23 cellular contexts compared by ENCODE assay signal in the genomic region with DNA sequence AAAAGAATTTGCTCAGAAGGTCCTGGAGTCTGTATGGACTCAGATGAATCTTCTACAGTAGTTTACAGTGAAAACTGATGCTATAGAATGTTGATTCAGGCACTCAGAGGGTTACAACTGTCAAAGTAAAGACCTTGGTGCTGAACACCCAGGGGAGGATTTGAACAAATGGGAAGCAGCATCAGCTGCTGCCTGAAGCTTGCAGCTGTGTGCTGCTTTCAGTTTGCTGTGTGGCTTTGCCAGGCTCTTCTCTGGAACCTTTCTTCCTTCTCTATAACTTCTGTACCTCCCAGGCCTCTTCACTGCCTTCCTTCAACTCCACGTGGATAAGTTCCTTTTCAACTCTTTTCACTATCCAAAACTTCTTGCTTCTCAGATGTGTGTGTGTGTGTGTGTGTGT.
"Had no signal": no experiment of that assay in that cellular context is flagged by ENCODE, and none has a peak within 500 bp of the region (broad histone marks: within the 10 kb centered on the region; RNA-seq: fewer than 3 reads in every experiment).

No MANE protein-coding gene starts in this region.

- H3K27ac Mint-ChIP-seq: activated B cell treated with CpG ODN at 0.5 μM for 24 hours; activated CD4-positive, alpha-beta T cell treated with anti-CD3 and anti-CD28 coated beads, Interleukin-2, amount 10 ng/mL, durations not matched to agents 24 days and 14 days; activated CD8-positive, alpha-beta memory T cell treated with anti-CD3 and anti-CD28 coated beads, Interleukin-2, amount 10 ng/mL, durations not matched to agents 7 days and 5 days; activated naive CD4-positive, alpha-beta T cell treated with anti-CD3 and anti-CD28 coated beads, Interleukin-2, amount 50 U/mL, for 24 hours; activated naive CD8-positive, alpha-beta T cell treated with anti-CD3 and anti-CD28 coated beads, Interleukin-2, amount 50 U/mL, for 24 hours; activated T-cell treated with anti-CD3 and anti-CD28 coated beads, Interleukin-2, amount 50 U/mL, for 24 hours; activated T-helper 1 cell treated with anti-CD3 and anti-CD28 coated beads, Interleukin-12 subunit alpha, Interleukin-12 subunit beta, Interleukin-2, Interleukin-4 antibody, amounts not matched to agents 30 ng/mL and 10 ng/mL and 1 ng/mL, durations not matched to agents 14 hours and 24 hours and 36 hours; T-helper 17 cell had no signal

- DNase-seq: activated B cell treated with CpG ODN at 0.5 μM for 24 hours; activated CD4-positive, alpha-beta T cell treated with anti-CD3 and anti-CD28 coated beads for 1 hour; activated CD4-positive, alpha-beta T cell treated with anti-CD3 and anti-CD28 coated beads, Interleukin-2, amount 10 ng/mL, durations not matched to agents 24 days and 14 days; activated CD4-positive, alpha-beta T cell treated with anti-CD3 and anti-CD28 coated beads, Interleukin-2, amount 50 U/mL, for 48 hours; activated CD8-positive, alpha-beta memory T cell treated with anti-CD3 and anti-CD28 coated beads, Interleukin-2, amount 10 ng/mL, durations not matched to agents 7 days and 5 days; activated effector memory CD4-positive, alpha-beta T cell treated with Interleukin-2 at 50 U/mL for 16 hours; activated naive CD4-positive, alpha-beta T cell; activated naive CD8-positive, alpha-beta T cell treated with anti-CD3 and anti-CD28 coated beads, Interleukin-2, amount 50 U/mL, for 24 hours; activated T-cell treated with anti-CD3 and anti-CD28 coated beads, Interleukin-2, amount 50 U/mL, for 24 hours; amniotic stem cell; body of pancreas; central memory CD4-positive, alpha-beta T cell; Karpas-422; NCI-H1105 treated with DMSO at 0.1 percent for 48 hours; NCI-H1930; NCI-H2107; NCI-H510A treated with DMSO at 0.1 percent for 48 hours; SHP77; T-helper 17 cell; T-helper 9 cell had no signal

- H3K27me3 Mint-ChIP-seq: activated B cell treated with CpG ODN at 0.5 μM for 24 hours; activated CD4-positive, alpha-beta T cell treated with anti-CD3 and anti-CD28 coated beads, Interleukin-2, amount 10 ng/mL, durations not matched to agents 24 days and 14 days; activated CD8-positive, alpha-beta memory T cell treated with anti-CD3 and anti-CD28 coated beads, Interleukin-2, amount 10 ng/mL, durations not matched to agents 7 days and 5 days; activated naive CD4-positive, alpha-beta T cell treated with anti-CD3 and anti-CD28 coated beads, Interleukin-2, amount 50 U/mL, for 24 hours; activated naive CD8-positive, alpha-beta T cell treated with anti-CD3 and anti-CD28 coated beads, Interleukin-2, amount 50 U/mL, for 24 hours; activated T-cell treated with anti-CD3 and anti-CD28 coated beads, Interleukin-2, amount 50 U/mL, for 24 hours; T-helper 17 cell had no signal

- H3K4me3 ChIP-seq: ascending aorta, body of pancreas had no signal

- ATAC-seq: activated CD8-positive, alpha-beta memory T cell treated with anti-CD3 and anti-CD28 coated beads, Interleukin-2, amount 10 ng/mL, durations not matched to agents 7 days and 5 days; activated naive CD8-positive, alpha-beta T cell treated with anti-CD3 and anti-CD28 coated beads, Interleukin-2, amount 50 U/mL, for 24 hours; body of pancreas; T-helper 17 cell had no signal

- H3K9me3 Mint-ChIP-seq: activated CD4-positive, alpha-beta T cell treated with anti-CD3 and anti-CD28 coated beads, Interleukin-2, amount 10 ng/mL, durations not matched to agents 24 days and 14 days; activated naive CD4-positive, alpha-beta T cell treated with anti-CD3 and anti-CD28 coated beads, Interleukin-2, amount 50 U/mL, for 24 hours had no signal

- H3K27ac ChIP-seq: ascending aorta, body of pancreas had no signal

- H3K4me3 Mint-ChIP-seq: activated B cell treated with CpG ODN at 0.5 μM for 24 hours; activated CD4-positive, alpha-beta T cell treated with anti-CD3 and anti-CD28 coated beads, Interleukin-2, amount 10 ng/mL, durations not matched to agents 24 days and 14 days; activated CD8-positive, alpha-beta memory T cell treated with anti-CD3 and anti-CD28 coated beads, Interleukin-2, amount 10 ng/mL, durations not matched to agents 7 days and 5 days; activated naive CD4-positive, alpha-beta T cell treated with anti-CD3 and anti-CD28 coated beads, Interleukin-2, amount 50 U/mL, for 24 hours; activated naive CD8-positive, alpha-beta T cell treated with anti-CD3 and anti-CD28 coated beads, Interleukin-2, amount 50 U/mL, for 24 hours; activated T-cell treated with anti-CD3 and anti-CD28 coated beads, Interleukin-2, amount 50 U/mL, for 24 hours; activated T-helper 1 cell treated with anti-CD3 and anti-CD28 coated beads, Interleukin-12 subunit alpha, Interleukin-12 subunit beta, Interleukin-2, Interleukin-4 antibody, amounts not matched to agents 30 ng/mL and 10 ng/mL and 1 ng/mL, durations not matched to agents 14 hours and 24 hours and 36 hours; T-helper 17 cell had no signal

- H3K27me3 ChIP-seq: ascending aorta, body of pancreas had no signal

- H3K36me3 Mint-ChIP-seq: activated CD8-positive, alpha-beta memory T cell treated with anti-CD3 and anti-CD28 coated beads, Interleukin-2, amount 10 ng/mL, durations not matched to agents 7 days and 5 days; activated naive CD4-positive, alpha-beta T cell treated with anti-CD3 and anti-CD28 coated beads, Interleukin-2, amount 50 U/mL, for 24 hours had no signal

- H3K4me1 ChIP-seq: ascending aorta, body of pancreas had no signal

- H3K9me3 ChIP-seq: ascending aorta, body of pancreas had no signal

- H3K36me3 ChIP-seq: ascending aorta had no signal

- H3K4me1 Mint-ChIP-seq: activated B cell treated with CpG ODN at 0.5 μM for 24 hours; activated CD4-positive, alpha-beta T cell treated with anti-CD3 and anti-CD28 coated beads, Interleukin-2, amount 10 ng/mL, durations not matched to agents 24 days and 14 days; activated CD8-positive, alpha-beta memory T cell treated with anti-CD3 and anti-CD28 coated beads, Interleukin-2, amount 10 ng/mL, durations not matched to agents 7 days and 5 days; activated naive CD4-positive, alpha-beta T cell treated with anti-CD3 and anti-CD28 coated beads, Interleukin-2, amount 50 U/mL, for 24 hours; activated naive CD8-positive, alpha-beta T cell treated with anti-CD3 and anti-CD28 coated beads, Interleukin-2, amount 50 U/mL, for 24 hours had no signal
